8 cellular contexts compared by ENCODE assay signal in genomic region chr1:212665241-212666115, GRCh38. TPM values are rescaled to one million over a fixed set of nuclear protein-coding genes. Genes with fewer than 3 reads are reported as not detected.
A peak's percentile ranks its signal among the peaks of the same experiment; 100 is the strongest.
DNase-seq lines count a peak whose midpoint lies in the region; ATAC-seq lines count a peak whose summit lies in the region.

No MANE protein-coding gene starts in this region.

- no peaks in the 10 kb centered on the region for H3K27me3 ChIP-seq in effector memory CD4-positive, alpha-beta T cell (replicated peaks; ENCODE audit: control insufficient read depth, insufficient read depth, low read length, poor library complexity, severe bottlenecking)

- H3K27ac ChIP-seq in effector memory CD4-positive, alpha-beta T cell (ENCODE audit: insufficient read depth, low read length, poor library complexity, severe bottlenecking) = no peak overlapping the region

- peak overlapping the region; percentile 24 for H3K4me3 ChIP-seq in effector memory CD4-positive, alpha-beta T cell (ENCODE audit: insufficient read depth, low read depth, low read length, poor library complexity, severe bottlenecking)

- H3K36me3 ChIP-seq in effector memory CD4-positive, alpha-beta T cell (ENCODE audit: control insufficient read depth, insufficient read depth, low read length) = no peaks in the 10 kb centered on the region

- peaks cover 3% of the 10 kb centered on the region for H3K4me1 ChIP-seq in effector memory CD4-positive, alpha-beta T cell (ENCODE audit: control insufficient read depth, insufficient read depth, low read length, poor library complexity, severe bottlenecking)

- peak; percentile 93 for ATAC-seq in GM19035 (IDR thresholded peaks at IDR 0.05; ENCODE audit: unreplicated experiment)
- peak; percentile 96 for ATAC-seq in HG03432 (IDR thresholded peaks at IDR 0.05; ENCODE audit: unreplicated experiment)

- DNase-seq in AG20443 (ENCODE audit: low spot score) (peak; percentile 87), NCI-H748 (lab: John Stamatoyannopoulos, UW; ENCODE audit: unreplicated experiment) (peak; percentile 72), mesenteric fat pad (ENCODE audit: low spot score) (peak; percentile 93)
- DNase-seq in activated CD8-positive, alpha-beta memory T cell treated with anti-CD3 and anti-CD28 coated beads for 1 hour (ENCODE audit: extremely low read depth in 1 of 2, low read depth in 1 of 2) = peak; percentile 50 to 67
- peak; percentile 40 to 62 (median 50) for DNase-seq in effector memory CD4-positive, alpha-beta T cell
- DNase-seq in stimulated activated CD8-positive, alpha-beta memory T cell treated with anti-CD3 and anti-CD28 coated beads, Interleukin-12 subunit alpha, Interleukin-12 subunit beta, amount 100 ng/mL, for 4 hours (ENCODE audit: low read depth) = peak; percentile 63

- H3K9me3 ChIP-seq in effector memory CD4-positive, alpha-beta T cell (ENCODE audit: control insufficient read depth, low read length) = no peaks in the 10 kb centered on the region

RNA-seq across cellular contexts. Expression of gene BATF3, which starts 34.2 kb away (rescaled TPM):
- 18.8 TPM for total RNA-seq in mesenteric fat pad

RNA-seq across cellular contexts. Expression of gene ATF3, which starts 56.9 kb away (rescaled TPM):
- 113 TPM for total RNA-seq in mesenteric fat pad
